ENCODE assay signal across 16 cellular contexts in the genomic region with DNA sequence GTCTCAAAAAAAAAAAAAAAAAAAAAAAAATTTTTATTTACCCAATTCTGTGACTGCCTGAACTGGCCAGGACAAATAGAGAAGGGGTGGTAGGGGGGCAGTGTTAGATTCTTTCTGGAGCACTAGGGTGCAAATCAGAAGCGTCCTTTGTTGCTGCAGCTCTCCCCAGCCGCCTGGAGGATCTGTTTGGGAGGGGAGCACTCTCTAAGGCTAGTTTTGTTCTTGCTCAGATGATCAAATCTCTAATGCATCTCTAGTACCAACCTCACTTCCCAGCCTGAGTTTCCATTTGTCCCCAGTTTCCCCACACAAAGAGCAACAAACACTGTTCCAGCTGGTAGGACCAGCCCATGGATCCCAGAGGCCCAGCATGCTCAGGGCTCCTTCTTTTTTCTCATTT.
DNase-seq lines count a peak whose midpoint lies in the region; ATAC-seq and TF ChIP-seq lines count a peak whose summit lies in the region.
"Had no signal": no experiment of that assay in that cellular context is flagged by ENCODE, and none has a peak within 500 bp of the region (broad histone marks: within the 10 kb centered on the region; RNA-seq: fewer than 3 reads in every experiment).

No MANE protein-coding gene starts in this region.

- H3K4me3 Mint-ChIP-seq in H9 (no peak overlapping the region), endodermal cell (no peak overlapping the region), neural crest cell (no peak overlapping the region)
- no peak overlapping the region for H3K4me3 Mint-ChIP-seq in activated T-helper 17 cell treated with anti-CD3 and anti-CD28 coated beads, Interleukin-2, amount 50 U/mL, for 72 hours
- H3K4me3 Mint-ChIP-seq: CD4-positive, CD25-positive, alpha-beta regulatory T cell had no signal

- H2BK15ac ChIP-seq in H9 (ENCODE audit: low read depth, low read length) = no peak overlapping the region

- no peak overlapping the region for H3K56ac ChIP-seq in H9 (ENCODE audit: insufficient read length, low read depth, low read length)

- no peak overlapping the region for H2BK5ac ChIP-seq in H9 (ENCODE audit: insufficient read length, low read length)

- H2BK12ac ChIP-seq in H9 (ENCODE audit: insufficient read length, low read depth, low read length) = no peak overlapping the region

- H2BK20ac ChIP-seq in H9 (ENCODE audit: low read depth, low read length, poor library complexity, severe bottlenecking) = no peak overlapping the region

- H3K36me3 Mint-ChIP-seq in H9 (ENCODE audit: insufficient read depth in 1 of 3, low read depth in 3 of 3) (peaks cover 0 to 4% (median 1%) of the 10 kb centered on the region in 3 experiments; a peak in 2 of 7 replicates), endodermal cell (ENCODE audit: low read depth) (no peaks in the 10 kb centered on the region), neural crest cell (ENCODE audit: low read depth) (peaks cover under 1% of the 10 kb centered on the region)
- no peaks in the 10 kb centered on the region for H3K36me3 Mint-ChIP-seq in activated T-helper 17 cell treated with anti-CD3 and anti-CD28 coated beads, Interleukin-2, amount 50 U/mL, for 72 hours (ENCODE audit: low read depth)
- H3K36me3 Mint-ChIP-seq: CD4-positive, CD25-positive, alpha-beta regulatory T cell had no signal

- H4K8ac ChIP-seq in H9 (replicated peaks; ENCODE audit: insufficient read length, low read depth, low read length) = no peak overlapping the region

- H4K20me1 ChIP-seq in H9 (ENCODE audit: control insufficient read depth, insufficient read depth, insufficient read length) (no peaks in the 10 kb centered on the region), OCI-LY7 (ENCODE audit: insufficient read depth, low read length) (no peaks in the 10 kb centered on the region)

- H3K79me1 ChIP-seq in H9 (ENCODE audit: insufficient read depth, low read depth, low read length, poor library complexity, severe bottlenecking) = no peaks in the 10 kb centered on the region

- TF ChIP-seq CTCF in H9 (conservative IDR thresholded peaks at IDR 0.05) = no peak
- TF ChIP-seq CTCF in endodermal cell (conservative IDR thresholded peaks at IDR 0.05) = no peak
- no peak for TF ChIP-seq CTCF in neural crest cell (conservative IDR thresholded peaks at IDR 0.05)
- TF ChIP-seq CTCF in OCI-LY7 (conservative IDR thresholded peaks at IDR 0.05; ENCODE audit: low read length) = no peak

- H3K9ac ChIP-seq in H9 (ENCODE audit: extremely low read depth, insufficient read length, low read length) (no peak overlapping the region), endodermal cell (ENCODE audit: extremely low read depth, low read length, poor library complexity, severe bottlenecking) (no peak overlapping the region)

- BruUV-seq in OCI-LY7 (replicated peaks; lab: Mats Ljungman, UMichigan) = no TSS peak

- H3K4me1 Mint-ChIP-seq in H9 (peaks cover 56 to 62% of the 10 kb centered on the region in 2 experiments), endodermal cell (peaks cover 43% of the 10 kb centered on the region), neural crest cell (peaks cover 68% of the 10 kb centered on the region)
- no peaks in the 10 kb centered on the region for H3K4me1 Mint-ChIP-seq in activated T-helper 17 cell treated with anti-CD3 and anti-CD28 coated beads, Interleukin-2, amount 50 U/mL, for 72 hours
- H3K4me1 Mint-ChIP-seq: CD4-positive, CD25-positive, alpha-beta regulatory T cell had no signal

- peak overlapping the region in 2 of 3 experiments; percentile 63 to 90; a peak in 3 of 7 replicates for H3K27ac Mint-ChIP-seq in H9
- H3K27ac Mint-ChIP-seq in endodermal cell = no peak overlapping the region
- H3K27ac Mint-ChIP-seq in neural crest cell (ENCODE audit: unreplicated experiment) = peak overlapping the region; percentile 71
- H3K27ac Mint-ChIP-seq in activated T-helper 17 cell treated with anti-CD3 and anti-CD28 coated beads, Interleukin-2, amount 50 U/mL, for 72 hours = no peak overlapping the region
- H3K27ac Mint-ChIP-seq: CD4-positive, CD25-positive, alpha-beta regulatory T cell had no signal

- no peak overlapping the region for H4K91ac ChIP-seq in H9 (ENCODE audit: insufficient read length, low read depth, low read length)

- no peak overlapping the region for H2BK120ac ChIP-seq in H9 (ENCODE audit: low read depth, low read length, poor library complexity, severe bottlenecking)

- H3K4me1 ChIP-seq in H9 (ENCODE audit: insufficient read depth, low read length) (peaks cover 29% of the 10 kb centered on the region), endodermal cell (ENCODE audit: control insufficient read depth, insufficient read depth, low read length) (peaks cover 17% of the 10 kb centered on the region), OCI-LY7 (ENCODE audit: insufficient read depth, low read length, poor library complexity, severe bottlenecking) (no peaks in the 10 kb centered on the region)

- H3K27me3 ChIP-seq in H9 (ENCODE audit: insufficient read depth, low read length) (no peaks in the 10 kb centered on the region), endodermal cell (ENCODE audit: control insufficient read depth, insufficient read depth, low read length, poor library complexity, severe bottlenecking) (no peaks in the 10 kb centered on the region)

- no peak overlapping the region; the same call in 1 of the 2 replicates for H3K4ac ChIP-seq in H9 (ENCODE audit: low read depth, low read length)

- H3K36me3 ChIP-seq in endodermal cell (ENCODE audit: control insufficient read depth, insufficient read depth, low read length) = no peaks in the 10 kb centered on the region
- H3K36me3 ChIP-seq in OCI-LY7 (ENCODE audit: insufficient read depth, low read length) = no peaks in the 10 kb centered on the region

- H3K9me3 ChIP-seq in H9 (ENCODE audit: control insufficient read depth, low read depth, low read length) (no peaks in the 10 kb centered on the region), endodermal cell (ENCODE audit: control insufficient read depth, low read length) (no peaks in the 10 kb centered on the region), OCI-LY7 (ENCODE audit: low read length) (no peaks in the 10 kb centered on the region)

- CTCF ChIA-PET in OCI-LY7 (lab: Charles Lee; ENCODE audit: unreplicated experiment) = no interaction called here

- no peak overlapping the region for H4K5ac ChIP-seq in H9 (ENCODE audit: insufficient read length, low read depth, low read length)

- H3K9me2 ChIP-seq in OCI-LY7 (ENCODE audit: insufficient read depth, low read length) = no peaks in the 10 kb centered on the region

- peak overlapping the region; percentile 58 for H3K27ac ChIP-seq in H9 (ENCODE audit: insufficient read length, low read depth, low read length)
- H3K27ac ChIP-seq in endodermal cell (ENCODE audit: low read depth, low read length) = peak overlapping the region; percentile 67
- peak overlapping the region; percentile 28 for H3K27ac ChIP-seq in temporal lobe (ENCODE audit: low read depth, low read length)
- H3K27ac ChIP-seq in OCI-LY7 (ENCODE audit: low read depth, low read length, poor library complexity, severe bottlenecking) = no peak overlapping the region
- H3K27ac ChIP-seq: HL-60 had no signal

- H3K23ac ChIP-seq in H9 (ENCODE audit: insufficient read length, low read depth, low read length) = no peak overlapping the region

- no peak overlapping the region for H3K14ac ChIP-seq in H9 (ENCODE audit: insufficient read depth, low read length)

- no peaks in the 10 kb centered on the region for H3K23me2 ChIP-seq in H9 (ENCODE audit: insufficient read length, low read depth, low read length, poor library complexity, severe bottlenecking)

- H3K27me3 Mint-ChIP-seq in H9 (ENCODE audit: low read depth) (peaks cover 25% of the 10 kb centered on the region), endodermal cell (ENCODE audit: insufficient read depth) (no peaks in the 10 kb centered on the region), neural crest cell (ENCODE audit: low read depth) (no peaks in the 10 kb centered on the region)
- H3K27me3 Mint-ChIP-seq in activated T-helper 17 cell treated with anti-CD3 and anti-CD28 coated beads, Interleukin-2, amount 50 U/mL, for 72 hours = no peaks in the 10 kb centered on the region

- no peak overlapping the region for H2AFZ ChIP-seq in H9 (ENCODE audit: low read length)
- no peak overlapping the region for H2AFZ ChIP-seq in OCI-LY7 (ENCODE audit: low read length)

- H3K4me3 ChIP-seq in endodermal cell (ENCODE audit: low read length) = no peak overlapping the region
- H3K4me3 ChIP-seq in OCI-LY7 (ENCODE audit: low read depth, low read length, poor library complexity, severe bottlenecking) = no peak overlapping the region
- H3K4me3 ChIP-seq: K562 had no signal

- POLR2A ChIA-PET in OCI-LY7 (lab: Charles Lee) = no interaction called here

- H3K4me2 ChIP-seq in H9 (ENCODE audit: insufficient read depth, insufficient read length, low read length) = no peak overlapping the region
- H3K4me2 ChIP-seq in OCI-LY7 (ENCODE audit: low read length) = no peak overlapping the region

- intact Hi-C loops in OCI-LY7 (cut with micrococcal nuclease; ENCODE audit: unreplicated experiment) (no loop called here), left ventricle myocardium superior (cut with micrococcal nuclease) (no loop called here)

- no CpG with 5 or more reads among the region's 2 CpGs for WGBS in H9 (ENCODE audit: extremely low coverage, insufficient read length, low lambda C conversion rate)
- WGBS in endodermal cell (ENCODE audit: insufficient coverage in 1 of 2, insufficient read length in 1 of 2), 2 experiments = 88% methylated on average over 2 of the region's 2 CpGs; no CpG with 5 or more reads in 1 of the 2 experiments

- H3T11ph ChIP-seq in H9 (ENCODE audit: low read length) = no peak overlapping the region

- no peak for DNase-seq in H9
- DNase-seq in endodermal cell = no peak
- DNase-seq in neural crest cell (ENCODE audit: low read depth, low spot score) = no peak
- no peak for DNase-seq in OCI-LY7 (ENCODE audit: low spot score)
- DNase-seq in left ventricle myocardium superior = no peak
- DNase-seq: CD4-positive, CD25-positive, alpha-beta regulatory T cell; NCI-H1417; NCI-H187 treated with DMSO at 0.1 percent for 48 hours; NCI-H69; NK-92 treated with Interleukin-12 subunit alpha and Interleukin-12 subunit beta, amount 100 ng/mL, for 24 hours; OCI-M1 had no signal

- no peak overlapping the region for H2AK5ac ChIP-seq in H9 (ENCODE audit: insufficient read length, low read length)

- H3K9me3 Mint-ChIP-seq in H9 (peaks cover 0 to 3% of the 10 kb centered on the region in 2 experiments; a peak in 1 of 5 replicates), endodermal cell (no peaks in the 10 kb centered on the region), neural crest cell (no peaks in the 10 kb centered on the region)
- no peaks in the 10 kb centered on the region for H3K9me3 Mint-ChIP-seq in activated T-helper 17 cell treated with anti-CD3 and anti-CD28 coated beads, Interleukin-2, amount 50 U/mL, for 72 hours
- H3K9me3 Mint-ChIP-seq: CD4-positive, CD25-positive, alpha-beta regulatory T cell had no signal

- no peak overlapping the region for H3K18ac ChIP-seq in H9 (ENCODE audit: insufficient read length, low read depth, low read length)

- ATAC-seq in left ventricle myocardium superior = no peak
- no peak for ATAC-seq in activated T-helper 17 cell treated with anti-CD3 and anti-CD28 coated beads, Interleukin-2, amount 50 U/mL, for 72 hours (replicated peaks)
- ATAC-seq: HCT116, K562 had no signal

- no peaks in the 10 kb centered on the region for H3K79me2 ChIP-seq in H9 (ENCODE audit: insufficient read depth, low read length)
- H3K79me2 ChIP-seq in OCI-LY7 (ENCODE audit: insufficient read depth, low read depth, low read length) = no peaks in the 10 kb centered on the region

Comparison
In these comparisons a context has a peak if more than half of its experiments do, and no peak if none do; other contexts are left out.
1. H3K27ac Mint-ChIP-seq: peak in H9 (2 of 3) and neural crest cell (single experiment); none in endodermal cell (single experiment) and activated T-helper 17 cell treated with anti-CD3 and anti-CD28 coated beads, Interleukin-2, amount 50 U/mL, for 72 hours (single experiment).